22 cellular contexts compared by ENCODE assay signal in genomic region chr6:122114733-122115132, GRCh38.
DNase-seq lines count a peak whose midpoint lies in the region; ATAC-seq and TF ChIP-seq lines count a peak whose summit lies in the region.
"Had no signal": no experiment of that assay in that cellular context is flagged by ENCODE, and none has a peak within 500 bp of the region (broad histone marks: within the 10 kb centered on the region; RNA-seq: fewer than 3 reads in every experiment).

No MANE protein-coding gene starts in this region.

- H3K9ac ChIP-seq in adipocyte (ENCODE audit: low read length): no peak overlapping the region

- peaks cover 2% of the 10 kb centered on the region for H3K9me3 Mint-ChIP-seq in nephron
- H3K9me3 Mint-ChIP-seq: CD8-positive, alpha-beta T cell had no signal

- H3K27ac Mint-ChIP-seq in nephron: peak overlapping the region; percentile 66 to 95 (median 88)
- H3K27ac Mint-ChIP-seq: B cell; CD8-positive, alpha-beta T cell had no signal

- TF ChIP-seq CTCF in nephron (IDR thresholded peaks at IDR 0.05; ENCODE audit: unreplicated experiment in 3 of 3): no peak

- no peaks in the 10 kb centered on the region for H3K9me3 ChIP-seq in adipocyte (ENCODE audit: control insufficient read depth, low read length)
- H3K9me3 ChIP-seq: A549, Caco-2, MG63, SJSA1 had no signal

- no peak overlapping the region for H3K4me3 ChIP-seq in adipocyte (ENCODE audit: low read length)
- H3K4me3 ChIP-seq: A549, MG63, SJSA1 had no signal

- DNase-seq in adipocyte (ENCODE audit: low read depth): peak; percentile 67
- DNase-seq in fibroblast of peridontal ligament (ENCODE audit: extremely low read depth): peak; percentile 89
- no peak for DNase-seq in NCI-H1694 (lab: John Stamatoyannopoulos, UW)
- no peak for DNase-seq in activated CD4-positive, alpha-beta T cell treated with anti-CD3 and anti-CD28 coated beads, Interleukin-2, amount 50 U/mL, for 1 hour
- DNase-seq in UCSD-AML1 (lab: John Stamatoyannopoulos, UW; ENCODE audit: unreplicated experiment): no peak
- DNase-seq: Caco-2; CD8-positive, alpha-beta T cell; HCEC 1CT; KG1; MG63; NCI-H1105 treated with DMSO at 0.1 percent for 48 hours; NCI-H146; NCI-H2029; NCI-H446; NCI-H524 treated with DMSO at 0.1 percent for 48 hours; NCI-H774; PC-3 had no signal

- no peaks in the 10 kb centered on the region for H3K27me3 Mint-ChIP-seq in nephron (ENCODE audit: low read depth)
- H3K27me3 Mint-ChIP-seq: B cell had no signal

- H3K36me3 ChIP-seq in adipocyte (ENCODE audit: control insufficient read depth, insufficient read depth, low read length, severe bottlenecking): no peaks in the 10 kb centered on the region
- H3K36me3 ChIP-seq: MG63, SJSA1 had no signal

- H3K27me3 ChIP-seq in adipocyte (replicated peaks; ENCODE audit: control insufficient read depth, insufficient read depth, low read length): no peaks in the 10 kb centered on the region
- H3K27me3 ChIP-seq: MG63, SJSA1 had no signal

- peak overlapping the region in 1 of 3 experiments; percentile 15 for H3K4me3 Mint-ChIP-seq in nephron
- H3K4me3 Mint-ChIP-seq: B cell; CD8-positive, alpha-beta T cell had no signal

- H3K4me1 Mint-ChIP-seq in nephron: peaks cover 30% of the 10 kb centered on the region
- H3K4me1 Mint-ChIP-seq: B cell had no signal

- H3K4me1 ChIP-seq in adipocyte (ENCODE audit: control insufficient read depth, insufficient read depth, low read length): peaks cover 43% of the 10 kb centered on the region
- H3K4me1 ChIP-seq: A549, Caco-2, SJSA1 had no signal

- ATAC-seq in HG02870 (IDR thresholded peaks at IDR 0.05; ENCODE audit: unreplicated experiment): no peak
- ATAC-seq: A549; CD8-positive, alpha-beta T cell; PC-3 had no signal

- no peaks in the 10 kb centered on the region for H3K36me3 Mint-ChIP-seq in nephron (ENCODE audit: low read depth)
- H3K36me3 Mint-ChIP-seq: CD8-positive, alpha-beta T cell had no signal

Comparison
In these comparisons a context has a peak if more than half of its experiments do, and no peak if none do; other contexts are left out.
1. DNase-seq: peak in adipocyte (single experiment) and fibroblast of peridontal ligament (single experiment); none in NCI-H1694 (single experiment), activated CD4-positive, alpha-beta T cell treated with anti-CD3 and anti-CD28 coated beads, Interleukin-2, amount 50 U/mL, for 1 hour (single experiment) and UCSD-AML1 (single experiment).